13 cellular contexts compared by ENCODE assay signal in the genomic region with DNA sequence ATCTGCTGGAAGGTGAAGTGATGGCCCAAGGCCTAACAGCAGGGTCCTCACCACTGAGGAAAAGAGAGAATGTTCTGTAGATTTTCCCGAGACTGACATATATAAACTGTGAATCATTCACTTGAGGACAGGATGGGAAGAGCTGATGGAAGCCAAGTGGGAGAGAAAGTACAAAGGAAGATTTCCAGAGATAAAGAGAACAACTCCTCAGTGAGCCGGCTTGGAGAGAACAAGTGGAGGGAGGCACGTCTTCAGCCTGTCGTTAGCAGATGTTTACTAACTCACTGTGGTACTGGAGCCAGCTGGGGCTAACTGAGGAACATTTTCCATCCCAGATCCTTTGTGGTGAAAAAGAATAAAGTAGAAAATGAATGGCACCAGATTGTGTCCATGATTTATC.
DNase-seq lines count a peak whose midpoint lies in the region; ATAC-seq and TF ChIP-seq lines count a peak whose summit lies in the region.
"Had no signal": no experiment of that assay in that cellular context is flagged by ENCODE, and none has a peak within 500 bp of the region (broad histone marks: within the 10 kb centered on the region; RNA-seq: fewer than 3 reads in every experiment).

No MANE protein-coding gene starts in this region.

- H3K9me3 ChIP-seq in mucosa of descending colon (no peaks in the 10 kb centered on the region), thyroid gland (no peaks in the 10 kb centered on the region)

- intact Hi-C loops in mucosa of descending colon (cut with DNase I, micrococcal nuclease), result no loop called here
- intact Hi-C loops in thyroid gland (cut with DNase I), result no loop called here

- H3K27ac Mint-ChIP-seq in endothelial cell (ENCODE audit: unreplicated experiment), result peak overlapping the region; percentile 70

- 70 to 71% methylated on average over 4 of the region's 4 CpGs for WGBS in thyroid gland, 2 donors

- no peaks in the 10 kb centered on the region for H3K36me3 Mint-ChIP-seq in endothelial cell (ENCODE audit: low read depth, unreplicated experiment)

- peaks cover 17% of the 10 kb centered on the region for H3K4me1 Mint-ChIP-seq in endothelial cell (ENCODE audit: unreplicated experiment)

- H3K27me3 ChIP-seq in thyroid gland, result no peaks in the 10 kb centered on the region

- DNase-seq in HCEC 1CT (peak; percentile 42), endothelial cell (ENCODE audit: low spot score) (no peak), mucosa of descending colon (no peak), thyroid gland (no peak), SK-N-DZ (ENCODE audit: low spot score) (no peak), NCI-H774 (lab: John Stamatoyannopoulos, UW) (no peak), KBM-7 (no peak)
- DNase-seq: activated CD4-positive, alpha-beta T cell treated with anti-CD3 and anti-CD28 coated beads, Interleukin-2, amount 50 U/mL, for 48 hours; cerebellar nuclear complex; PC-3 had no signal

- in situ Hi-C loops in KBM-7 (cut with MboI; ENCODE audit: low pct_unique_long_range_greater_than_20kb, low sequenced_read_pairs), result no loop called here

- TF ChIP-seq POLR2A in thyroid gland (IDR thresholded peaks at IDR 0.05), result no peak

- H3K4me1 ChIP-seq in mucosa of descending colon (ENCODE audit: low read depth), result no peaks in the 10 kb centered on the region
- peaks cover 10 to 11% of the 10 kb centered on the region in 2 donors for H3K4me1 ChIP-seq in thyroid gland

- peak overlapping the region; percentile 5 to 58 (median 21) for H3K27ac ChIP-seq in thyroid gland
- H3K27ac ChIP-seq: C4-2B had no signal

- H3K4me3 ChIP-seq in mucosa of descending colon (no peak overlapping the region), thyroid gland (replicated peaks in 1 of 3) (no peak overlapping the region)

- H3K4me3 Mint-ChIP-seq in endothelial cell (ENCODE audit: unreplicated experiment), result no peak overlapping the region
- H3K4me3 Mint-ChIP-seq: neural crest cell had no signal

- H3K27me3 Mint-ChIP-seq in endothelial cell (ENCODE audit: unreplicated experiment), result no peaks in the 10 kb centered on the region

- no peak for TF ChIP-seq CTCF in endothelial cell (IDR thresholded peaks at IDR 0.05; ENCODE audit: unreplicated experiment)
- TF ChIP-seq CTCF in mucosa of descending colon (IDR thresholded peaks at IDR 0.05), result no peak
- TF ChIP-seq CTCF in thyroid gland (IDR thresholded peaks at IDR 0.05), result no peak

- H3K36me3 ChIP-seq in mucosa of descending colon (ENCODE audit: low read depth) (no peaks in the 10 kb centered on the region), thyroid gland (no peaks in the 10 kb centered on the region)

- ATAC-seq in mucosa of descending colon (peak; percentile 32), HG02884 (IDR thresholded peaks at IDR 0.05; ENCODE audit: unreplicated experiment) (no peak)
- ATAC-seq: PC-3 had no signal

- no peaks in the 10 kb centered on the region for H3K9me3 Mint-ChIP-seq in endothelial cell (ENCODE audit: unreplicated experiment)
- H3K9me3 Mint-ChIP-seq: neural crest cell had no signal
